In genomic region chr10:69237528-69238159, GRCh38 we compare ENCODE assay signal across 8 cellular contexts. TPM values are rescaled to one million over a fixed set of nuclear protein-coding genes. Genes with fewer than 3 reads are reported as not detected.
DNase-seq lines count a peak whose midpoint lies in the region; ATAC-seq and TF ChIP-seq lines count a peak whose summit lies in the region.

No MANE protein-coding gene starts in this region.

- DNase-seq in DMS153 (lab: John Stamatoyannopoulos, UW) (peak; percentile 79), KG1 (lab: John Stamatoyannopoulos, UW) (peak; percentile 80), Panc1 (ENCODE audit: low read depth, low spot score) (peak; percentile 61), fibroblast of lung (ENCODE audit: low read depth in 2 of 2) (peak; percentile 44 to 77), nephron progenitor cell (peak; percentile 95)
- DNase-seq in activated T-cell treated with anti-CD3 and anti-CD28 coated beads, Interleukin-2, amount 50 U/mL, for 72 hours: peak; percentile 86 to 91
- DNase-seq in stimulated activated naive CD8-positive, alpha-beta T cell treated with anti-CD3 and anti-CD28 coated beads, Interleukin-15, amount 100 ng/mL, for 72 hours: peak; percentile 82 to 83

- H2AFZ ChIP-seq in fibroblast of lung (ENCODE audit: low read length): no peak overlapping the region

- H4K20me1 ChIP-seq in fibroblast of lung (ENCODE audit: control insufficient read depth, extremely low read depth, insufficient read depth, low read length): no peaks in the 10 kb centered on the region

- POLR2A ChIA-PET in Panc1 (lab: Charles Lee): no interaction called here

- H3K9ac ChIP-seq in fibroblast of lung (ENCODE audit: insufficient read depth, low read length): no peak overlapping the region

- peaks cover 27% of the 10 kb centered on the region for H3K4me1 Mint-ChIP-seq in activated T-cell treated with anti-CD3 and anti-CD28 coated beads, Interleukin-2, amount 50 U/mL, for 72 hours (ENCODE audit: low read depth)
- peaks cover 14% of the 10 kb centered on the region for H3K4me1 Mint-ChIP-seq in nephron progenitor cell
- H3K4me1 Mint-ChIP-seq in stimulated activated naive CD8-positive, alpha-beta T cell treated with anti-CD3 and anti-CD28 coated beads, Interleukin-15, amount 100 ng/mL, for 72 hours: peaks cover 9% of the 10 kb centered on the region

- H3K4me3 ChIP-seq in Panc1 (ENCODE audit: low read depth in 2 of 2, low read length in 2 of 2) (no peak overlapping the region), fibroblast of lung (replicated peaks in 1 of 4; ENCODE audit: control extremely low read depth in 1 of 4, insufficient read depth in 1 of 4, low read depth in 3 of 4, low read length in 4 of 4) (no peak overlapping the region)

- H3K36me3 ChIP-seq in Panc1 (ENCODE audit: control insufficient read depth, insufficient read depth, low read length) (no peaks in the 10 kb centered on the region), fibroblast of lung (ENCODE audit: control insufficient read depth, insufficient read depth, low read length) (no peaks in the 10 kb centered on the region)

- CTCF ChIA-PET in Panc1 (lab: Charles Lee): interaction anchor here (1.0 kb wide), 1 partner anchor 171 kb away, joined by 3 read pairs; no protein-coding TSS in a partner anchor

- ATAC-seq in GM21447 (IDR thresholded peaks at IDR 0.05; ENCODE audit: unreplicated experiment) (peak; percentile 97), Panc1 (peak; percentile 98)
- peak; percentile 97 to 98 for ATAC-seq in activated T-cell treated with anti-CD3 and anti-CD28 coated beads, Interleukin-2, amount 50 U/mL, for 72 hours (replicated peaks in 1 of 2)
- ATAC-seq in stimulated activated naive CD8-positive, alpha-beta T cell treated with anti-CD3 and anti-CD28 coated beads, Interleukin-15, amount 100 ng/mL, for 72 hours: peak; percentile 99

- no peak overlapping the region for H3K27ac Mint-ChIP-seq in activated T-cell treated with anti-CD3 and anti-CD28 coated beads, Interleukin-2, amount 50 U/mL, for 72 hours
- H3K27ac Mint-ChIP-seq in nephron progenitor cell: no peak overlapping the region
- H3K27ac Mint-ChIP-seq in stimulated activated naive CD8-positive, alpha-beta T cell treated with anti-CD3 and anti-CD28 coated beads, Interleukin-15, amount 100 ng/mL, for 72 hours: no peak overlapping the region

- intact Hi-C loops in Panc1 (cut with micrococcal nuclease; ENCODE audit: unreplicated experiment): loop anchor here (1.0 to 10.0 kb wide), 3 partner anchors 90 to 397 kb away; partner anchors contain the start of gene FAM241B

- in situ Hi-C loops in Panc1 (cut with HindIII; ENCODE audit: low pct_unique_long_range_greater_than_20kb, low sequenced_read_pairs): no loop called here

- no peaks in the 10 kb centered on the region for H3K79me2 ChIP-seq in fibroblast of lung (ENCODE audit: control insufficient read depth, insufficient read depth, low read length)

- H3K4me1 ChIP-seq in Panc1 (ENCODE audit: control insufficient read depth, insufficient read depth, low read length) (0 out of 2 replicates have a peak, but pooled peaks cover under 1% of the 10 kb centered on the region), fibroblast of lung (ENCODE audit: control insufficient read depth, extremely low read depth, insufficient read depth, low read length) (peaks cover 2% of the 10 kb centered on the region)

- H3K4me2 ChIP-seq in fibroblast of lung (ENCODE audit: extremely low read depth, insufficient read depth, low read length): no peak overlapping the region

- H3K9me3 ChIP-seq in Panc1 (ENCODE audit: control insufficient read depth, insufficient read depth, low read depth, low read length): no peaks in the 10 kb centered on the region
- no peaks in the 10 kb centered on the region for H3K9me3 ChIP-seq in fibroblast of lung (ENCODE audit: control insufficient read depth, insufficient read depth, low read depth, low read length)

- TF ChIP-seq CTCF in Panc1 (IDR thresholded peaks at IDR 0.05): peak; percentile 98
- peak; percentile 96 to 98 for TF ChIP-seq CTCF in fibroblast of lung (conservative IDR thresholded peaks at IDR 0.05 in 1 of 2, IDR thresholded peaks at IDR 0.05 in 1 of 2; ENCODE audit: low read depth in 1 of 2, low read length in 2 of 2)
- peak; percentile 97 for TF ChIP-seq CTCF in nephron progenitor cell (IDR thresholded peaks at IDR 0.05)

- no peak overlapping the region for H3K27ac ChIP-seq in Panc1 (ENCODE audit: low read length)
- no peak overlapping the region for H3K27ac ChIP-seq in fibroblast of lung (ENCODE audit: insufficient read depth, low read length)

- no peak overlapping the region for H3K4me3 Mint-ChIP-seq in activated T-cell treated with anti-CD3 and anti-CD28 coated beads, Interleukin-2, amount 50 U/mL, for 72 hours
- H3K4me3 Mint-ChIP-seq in nephron progenitor cell: no peak overlapping the region
- H3K4me3 Mint-ChIP-seq in stimulated activated naive CD8-positive, alpha-beta T cell treated with anti-CD3 and anti-CD28 coated beads, Interleukin-15, amount 100 ng/mL, for 72 hours: peak overlapping the region in 1 of 2 donors; percentile 11

- no peaks in the 10 kb centered on the region for H3K27me3 ChIP-seq in Panc1 (ENCODE audit: control insufficient read depth, insufficient read depth, low read length)
- no peaks in the 10 kb centered on the region for H3K27me3 ChIP-seq in fibroblast of lung (ENCODE audit: control insufficient read depth, insufficient read depth, low read length)

- no TSS peak for BruUV-seq in Panc1 (replicated peaks; lab: Mats Ljungman, UMichigan)

- H3K27me3 Mint-ChIP-seq in activated T-cell treated with anti-CD3 and anti-CD28 coated beads, Interleukin-2, amount 50 U/mL, for 72 hours (ENCODE audit: low read depth): no peaks in the 10 kb centered on the region
- H3K27me3 Mint-ChIP-seq in nephron progenitor cell (ENCODE audit: low read depth, poor library complexity): peaks cover 19% of the 10 kb centered on the region
- no peaks in the 10 kb centered on the region for H3K27me3 Mint-ChIP-seq in stimulated activated naive CD8-positive, alpha-beta T cell treated with anti-CD3 and anti-CD28 coated beads, Interleukin-15, amount 100 ng/mL, for 72 hours

- no peaks in the 10 kb centered on the region for H3K36me3 Mint-ChIP-seq in activated T-cell treated with anti-CD3 and anti-CD28 coated beads, Interleukin-2, amount 50 U/mL, for 72 hours (ENCODE audit: insufficient read depth in 2 of 2)
- no peaks in the 10 kb centered on the region for H3K36me3 Mint-ChIP-seq in nephron progenitor cell (ENCODE audit: low read depth)

- no peaks in the 10 kb centered on the region for H3K9me3 Mint-ChIP-seq in activated T-cell treated with anti-CD3 and anti-CD28 coated beads, Interleukin-2, amount 50 U/mL, for 72 hours
- H3K9me3 Mint-ChIP-seq in nephron progenitor cell: no peaks in the 10 kb centered on the region
- no peaks in the 10 kb centered on the region for H3K9me3 Mint-ChIP-seq in stimulated activated naive CD8-positive, alpha-beta T cell treated with anti-CD3 and anti-CD28 coated beads, Interleukin-15, amount 100 ng/mL, for 72 hours

RNA-seq across cellular contexts. Expression of gene HKDC1, which starts 17.5 kb away (rescaled TPM):
- total RNA-seq in Panc1 (2021; ENCODE audit: unreplicated experiment) (1.1 TPM), fibroblast of lung (1.8 and 2.1 TPM in 2 replicates)
- 0.46 TPM for polyA plus RNA-seq in Panc1 (2012; ENCODE audit: insufficient read length)
- 1 to 10 TPM in 1 of 2 donors, under 1 TPM in 1; 0.62 to 1.6 TPM for total RNA-seq in activated T-cell treated with anti-CD3 and anti-CD28 coated beads, Interleukin-2, amount 50 U/mL, for 72 hours
- polyA plus RNA-seq in fibroblast of lung: 0.09 and 0.12 TPM in 2 replicates
- polyA plus RNA-seq in fibroblast of lung (2012): 0.08 and 0.16 TPM in 2 replicates
- 0.86 TPM in 1 of 2 replicates, not detected in the other for polyA minus RNA-seq in fibroblast of lung (ENCODE audit: low replicate concordance)

RNA-seq across cellular contexts. Expression of gene HK1, which starts 40.7 kb away (rescaled TPM):
- total RNA-seq in Panc1 (2021; ENCODE audit: unreplicated experiment) (74.4 TPM), fibroblast of lung (106 and 172 TPM in 2 replicates)
- polyA plus RNA-seq in Panc1 (2012; ENCODE audit: insufficient read length): 101 TPM
- total RNA-seq in activated T-cell treated with anti-CD3 and anti-CD28 coated beads, Interleukin-2, amount 50 U/mL, for 72 hours: 100 to 1,000 TPM; 143 to 149 TPM
- polyA plus RNA-seq in fibroblast of lung: 60.6 and 86.2 TPM in 2 replicates
- 99.0 and 147 TPM in 2 replicates for polyA plus RNA-seq in fibroblast of lung (2012)
- 114 and 174 TPM in 2 replicates for polyA minus RNA-seq in fibroblast of lung (ENCODE audit: low replicate concordance)

RNA-seq across cellular contexts. Expression of gene SUPV3L1, which starts 57.6 kb away (rescaled TPM):
- total RNA-seq in Panc1 (2021; ENCODE audit: unreplicated experiment) (65.0 TPM), fibroblast of lung (49.5 and 69.6 TPM in 2 replicates)
- 32.1 TPM for polyA plus RNA-seq in Panc1 (2012; ENCODE audit: insufficient read length)
- 10 to 100 TPM; 65.2 to 67.5 TPM for total RNA-seq in activated T-cell treated with anti-CD3 and anti-CD28 coated beads, Interleukin-2, amount 50 U/mL, for 72 hours
- polyA plus RNA-seq in fibroblast of lung: 31.8 and 37.6 TPM in 2 replicates
- polyA plus RNA-seq in fibroblast of lung (2012): 17.1 and 23.1 TPM in 2 replicates
- polyA minus RNA-seq in fibroblast of lung (ENCODE audit: low replicate concordance): 5.5 and 21.2 TPM in 2 replicates
